1 cellular context compared by ENCODE assay signal in the genomic region with DNA sequence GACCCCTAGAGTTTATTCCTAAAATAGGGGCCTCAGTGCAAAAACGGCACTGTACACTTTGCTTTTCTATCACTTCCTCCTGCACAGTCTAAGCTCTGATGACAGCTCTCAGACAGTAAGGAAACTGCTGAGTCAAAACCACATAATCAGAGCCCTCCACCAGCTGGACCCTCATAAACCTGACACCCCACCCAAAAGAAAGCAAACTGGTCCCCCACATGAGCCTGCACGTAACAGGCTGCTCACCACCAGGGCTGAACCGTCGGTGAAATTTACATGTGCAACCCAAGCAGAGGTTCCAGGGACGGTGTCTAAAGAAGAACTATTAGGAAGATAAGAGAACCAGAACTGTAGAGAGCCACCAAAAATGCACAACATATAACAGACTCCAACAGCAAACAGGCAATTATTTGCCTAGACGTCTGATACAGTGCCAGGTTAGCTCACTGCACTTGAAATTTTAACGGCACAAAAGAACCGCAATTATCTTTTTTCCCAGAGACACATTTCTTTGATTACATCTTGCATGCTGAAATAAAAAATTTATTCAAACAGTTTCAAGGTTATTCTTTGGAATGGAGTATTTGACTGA.
TF ChIP-seq lines count a peak whose summit lies in the region.

No MANE protein-coding gene starts in this region.

TF ChIP-seq in GM12878, 131 proteins besides CTCF, POLR2A, EP300 and RAD21:
- no peak for TF ChIP-seq ZSCAN29 (IDR thresholded peaks at IDR 0.05)
- TF ChIP-seq ZZZ3 (IDR thresholded peaks at IDR 0.05; ENCODE audit: control insufficient read depth, insufficient read length, low read depth): no peak
- TF ChIP-seq TCF3 (IDR thresholded peaks at IDR 0.05; ENCODE audit: borderline replicate concordance, insufficient read depth, low read depth, low read length): 0 out of 2 replicates have a peak, but pooled peaks have one; percentile 66
- TF ChIP-seq, protein P1, sequence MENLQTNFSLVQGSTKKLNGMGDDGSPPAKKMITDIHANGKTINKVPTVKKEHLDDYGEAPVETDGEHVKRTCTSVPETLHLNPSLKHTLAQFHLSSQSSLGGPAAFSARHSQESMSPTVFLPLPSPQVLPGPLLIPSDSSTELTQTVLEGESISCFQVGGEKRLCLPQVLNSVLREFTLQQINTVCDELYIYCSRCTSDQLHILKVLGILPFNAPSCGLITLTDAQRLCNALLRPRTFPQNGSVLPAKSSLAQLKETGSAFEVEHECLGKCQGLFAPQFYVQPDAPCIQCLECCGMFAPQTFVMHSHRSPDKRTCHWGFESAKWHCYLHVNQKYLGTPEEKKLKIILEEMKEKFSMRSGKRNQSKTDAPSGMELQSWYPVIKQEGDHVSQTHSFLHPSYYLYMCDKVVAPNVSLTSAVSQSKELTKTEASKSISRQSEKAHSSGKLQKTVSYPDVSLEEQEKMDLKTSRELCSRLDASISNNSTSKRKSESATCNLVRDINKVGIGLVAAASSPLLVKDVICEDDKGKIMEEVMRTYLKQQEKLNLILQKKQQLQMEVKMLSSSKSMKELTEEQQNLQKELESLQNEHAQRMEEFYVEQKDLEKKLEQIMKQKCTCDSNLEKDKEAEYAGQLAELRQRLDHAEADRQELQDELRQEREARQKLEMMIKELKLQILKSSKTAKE (IDR thresholded peaks at IDR 0.05; ENCODE audit: low read depth, poor library complexity, severe bottlenecking): no peak
- peak; percentile 60; the same call in 1 of the 2 replicates for TF ChIP-seq SPI1 (IDR thresholded peaks at IDR 0.05; ENCODE audit: borderline replicate concordance, insufficient read depth, low read depth, low read length)
- TF ChIP-seq RUNX3 (IDR thresholded peaks at IDR 0.05; ENCODE audit: low read length): peak; percentile 56; the same call in 1 of the 2 replicates
- TF ChIP-seq TCF12 (IDR thresholded peaks at IDR 0.05; ENCODE audit: low read depth, low read length): 0 out of 2 replicates have a peak, but pooled peaks have one; percentile 42
- TF ChIP-seq, protein P2, sequence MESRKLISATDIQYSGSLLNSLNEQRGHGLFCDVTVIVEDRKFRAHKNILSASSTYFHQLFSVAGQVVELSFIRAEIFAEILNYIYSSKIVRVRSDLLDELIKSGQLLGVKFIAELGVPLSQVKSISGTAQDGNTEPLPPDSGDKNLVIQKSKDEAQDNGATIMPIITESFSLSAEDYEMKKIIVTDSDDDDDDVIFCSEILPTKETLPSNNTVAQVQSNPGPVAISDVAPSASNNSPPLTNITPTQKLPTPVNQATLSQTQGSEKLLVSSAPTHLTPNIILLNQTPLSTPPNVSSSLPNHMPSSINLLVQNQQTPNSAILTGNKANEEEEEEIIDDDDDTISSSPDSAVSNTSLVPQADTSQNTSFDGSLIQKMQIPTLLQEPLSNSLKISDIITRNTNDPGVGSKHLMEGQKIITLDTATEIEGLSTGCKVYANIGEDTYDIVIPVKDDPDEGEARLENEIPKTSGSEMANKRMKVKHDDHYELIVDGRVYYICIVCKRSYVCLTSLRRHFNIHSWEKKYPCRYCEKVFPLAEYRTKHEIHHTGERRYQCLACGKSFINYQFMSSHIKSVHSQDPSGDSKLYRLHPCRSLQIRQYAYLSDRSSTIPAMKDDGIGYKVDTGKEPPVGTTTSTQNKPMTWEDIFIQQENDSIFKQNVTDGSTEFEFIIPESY (IDR thresholded peaks at IDR 0.05): no peak
- peak; percentile 38; the same call in 1 of the 2 replicates for TF ChIP-seq BACH1 (IDR thresholded peaks at IDR 0.05; ENCODE audit: borderline replicate concordance)
- TF ChIP-seq IRF4 (IDR thresholded peaks at IDR 0.05; ENCODE audit: low read depth, low read length): no peak
- TF ChIP-seq ZNF384 (IDR thresholded peaks at IDR 0.05; ENCODE audit: borderline replicate concordance, low read depth, low read length): no peak
- no peak for TF ChIP-seq SMC3 (IDR thresholded peaks at IDR 0.05; ENCODE audit: borderline replicate concordance, low read length)
- no peak for TF ChIP-seq NFXL1 (IDR thresholded peaks at IDR 0.05; ENCODE audit: borderline replicate concordance)
- TF ChIP-seq, protein P3, sequence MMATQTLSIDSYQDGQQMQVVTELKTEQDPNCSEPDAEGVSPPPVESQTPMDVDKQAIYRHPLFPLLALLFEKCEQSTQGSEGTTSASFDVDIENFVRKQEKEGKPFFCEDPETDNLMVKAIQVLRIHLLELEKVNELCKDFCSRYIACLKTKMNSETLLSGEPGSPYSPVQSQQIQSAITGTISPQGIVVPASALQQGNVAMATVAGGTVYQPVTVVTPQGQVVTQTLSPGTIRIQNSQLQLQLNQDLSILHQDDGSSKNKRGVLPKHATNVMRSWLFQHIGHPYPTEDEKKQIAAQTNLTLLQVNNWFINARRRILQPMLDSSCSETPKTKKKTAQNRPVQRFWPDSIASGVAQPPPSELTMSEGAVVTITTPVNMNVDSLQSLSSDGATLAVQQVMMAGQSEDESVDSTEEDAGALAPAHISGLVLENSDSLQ (IDR thresholded peaks at IDR 0.05): peak; percentile 9; the same call in 1 of the 2 replicates
- no peak for TF ChIP-seq ZBED1 (IDR thresholded peaks at IDR 0.05; ENCODE audit: borderline replicate concordance)
- TF ChIP-seq POU2F2 (IDR thresholded peaks at IDR 0.05; ENCODE audit: borderline replicate concordance, low read depth, low read length): peak; percentile 26; the same call in 1 of the 3 replicates
- TF ChIP-seq NR2C1 (IDR thresholded peaks at IDR 0.05): no peak
- TF ChIP-seq ZNF622 (IDR thresholded peaks at IDR 0.05): no peak
